Comparison of ENCODE assay signal across 30 cellular contexts in genomic region chr16:52480237-52480636, GRCh38.
DNase-seq lines count a peak whose midpoint lies in the region; ATAC-seq and TF ChIP-seq lines count a peak whose summit lies in the region.
"Had no signal": no experiment of that assay in that cellular context is flagged by ENCODE, and none has a peak within 500 bp of the region (broad histone marks: within the 10 kb centered on the region; RNA-seq: fewer than 3 reads in every experiment).

No MANE protein-coding gene starts in this region.

- intact Hi-C loops in Right ventricle myocardium superior (cut with DNase I) (no loop called here), cardiac septum (cut with DNase I) (no loop called here), sciatic nerve (cut with DNase I) (no loop called here), vagina (cut with DNase I) (no loop called here), posterior vena cava (cut with DNase I) (loop anchor here in 1 of 2 donors (10.0 kb wide), 1 partner anchor 1075 kb away; no protein-coding TSS in a partner anchor)

- DNase-seq in Right ventricle myocardium superior (no peak), cardiac septum (ENCODE audit: low spot score) (no peak), sciatic nerve (ENCODE audit: low spot score) (no peak), vagina (ENCODE audit: extremely low spot score in 2 of 2) (no peak), posterior vena cava (ENCODE audit: low spot score) (no peak)
- DNase-seq in activated CD4-positive, alpha-beta T cell treated with anti-CD3 and anti-CD28 coated beads, Interleukin-2, amount 50 U/mL, for 1 hour, result no peak
- DNase-seq: 8988T; ACHN; AML-193; BE2C; C1 segment of cervical spinal cord; Caco-2; Calu3; CD4-positive, alpha-beta memory T cell; CD4-positive, alpha-beta T cell; CD4-positive, CD25-positive, alpha-beta regulatory T cell; CD8-positive, alpha-beta memory T cell; CD8-positive, alpha-beta T cell; COR-L47; DMS 273 treated with DMSO at 0.1 percent for 48 hours; DMS153; DMS53; DMS79; DMS79 treated with DMSO at 0.1 percent for 48 hours; DND-41; EL had no signal

- H3K27ac ChIP-seq in vagina, result peak overlapping the region; percentile 31
- H3K27ac ChIP-seq: A549; BLaER1; BLaER1 treated with 17β-estradiol and CSF1 and Interleukin-3, amounts not matched to agents 10 nM and 100 nM; C4-2B had no signal

- no peaks in the 10 kb centered on the region for H3K36me3 ChIP-seq in vagina
- H3K36me3 ChIP-seq: BE2C; BLaER1; BLaER1 treated with 17β-estradiol and CSF1 and Interleukin-3, amounts not matched to agents 10 nM and 100 nM had no signal

- no peak for TF ChIP-seq POLR2A in vagina (IDR thresholded peaks at IDR 0.05)

- no peaks in the 10 kb centered on the region for H3K9me3 ChIP-seq in vagina
- H3K9me3 ChIP-seq: A549; BE2C; BLaER1; BLaER1 treated with 17β-estradiol and CSF1 and Interleukin-3, amounts not matched to agents 10 nM and 100 nM; Caco-2 had no signal

- H3K4me3 ChIP-seq in vagina, result no peak overlapping the region
- H3K4me3 ChIP-seq: A549; BLaER1; BLaER1 treated with 17β-estradiol and CSF1 and Interleukin-3, amounts not matched to agents 10 nM and 100 nM had no signal

- no peak for TF ChIP-seq CTCF in vagina (IDR thresholded peaks at IDR 0.05)

- no peaks in the 10 kb centered on the region for H3K27me3 ChIP-seq in vagina
- H3K27me3 ChIP-seq: BE2C; BLaER1; BLaER1 treated with 17β-estradiol and CSF1 and Interleukin-3, amounts not matched to agents 10 nM and 100 nM had no signal

- ATAC-seq in Right ventricle myocardium superior (ENCODE audit: poor library complexity), result peak; percentile 55
- peak; percentile 88 for ATAC-seq in sciatic nerve
- ATAC-seq: A549; CD8-positive, alpha-beta T cell had no signal

- no peaks in the 10 kb centered on the region for H3K4me1 ChIP-seq in vagina
- H3K4me1 ChIP-seq: A549, BE2C, BLaER1, Caco-2 had no signal
